25 cellular contexts compared by ENCODE assay signal in the genomic region with DNA sequence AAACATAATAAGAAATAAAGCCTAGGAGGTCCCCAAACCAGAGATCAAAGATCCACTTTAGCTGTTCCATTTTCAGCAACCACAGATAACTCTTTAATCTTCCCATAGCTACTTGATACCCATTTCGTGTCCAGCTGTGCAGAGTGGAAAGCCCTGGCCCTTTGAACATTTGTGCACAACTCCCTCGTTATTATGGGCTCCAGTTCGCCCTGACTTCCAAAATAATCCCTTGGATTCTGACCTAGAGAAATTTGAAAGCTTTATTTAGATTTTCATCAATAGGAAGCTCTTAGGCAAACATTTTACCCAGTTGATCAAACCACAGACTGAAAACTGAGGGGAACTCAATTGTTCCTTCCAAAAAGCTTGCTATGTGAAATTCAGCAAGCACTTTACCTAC. TPM values are rescaled to one million over a fixed set of nuclear protein-coding genes. Genes with fewer than 3 reads are reported as not detected.
A peak's percentile ranks its signal among the peaks of the same experiment; 100 is the strongest.
DNase-seq lines count a peak whose midpoint lies in the region; ATAC-seq, FAIRE-seq and TF ChIP-seq lines count a peak whose summit lies in the region.
"Had no signal": no experiment of that assay in that cellular context is flagged by ENCODE, and none has a peak within 500 bp of the region (broad histone marks: within the 10 kb centered on the region; RNA-seq: fewer than 3 reads in every experiment).

No MANE protein-coding gene starts in this region.

- H3K4me1 ChIP-seq in K562 (replicated peaks in 1 of 2; ENCODE audit: control insufficient read depth in 2 of 2, insufficient read depth in 2 of 2, low read length in 2 of 2) (no peaks in the 10 kb centered on the region), gastrocnemius medialis (peaks cover 23 to 40% of the 10 kb centered on the region in 2 donors), esophagus squamous epithelium (no peaks in the 10 kb centered on the region)

- ATAC-seq in K562 (no peak), gastrocnemius medialis (no peak), HG03342 (IDR thresholded peaks at IDR 0.05; ENCODE audit: unreplicated experiment) (no peak), GM19455 (IDR thresholded peaks at IDR 0.05; ENCODE audit: unreplicated experiment) (no peak)
- ATAC-seq: GM12878, SK-N-SH treated with all-trans-retinoic acid at 6 μM for 48 hours had no signal

- no peaks in the 10 kb centered on the region for H3K9me3 ChIP-seq in K562 (replicated peaks; ENCODE audit: control insufficient read depth, insufficient read depth, low read depth, low read length)
- no peaks in the 10 kb centered on the region for H3K9me3 ChIP-seq in gastrocnemius medialis
- H3K9me3 ChIP-seq in esophagus squamous epithelium: no peaks in the 10 kb centered on the region

- no peak for TF ChIP-seq POLR2A in K562 (conservative IDR thresholded peaks at IDR 0.05)
- peak in 1 of 2 donors; percentile 27 for TF ChIP-seq POLR2A in gastrocnemius medialis (IDR thresholded peaks at IDR 0.05)
- no peak for TF ChIP-seq POLR2A in esophagus squamous epithelium (IDR thresholded peaks at IDR 0.05)

- H3K27ac ChIP-seq in K562 (ENCODE audit: extremely low read depth, low read depth, low read length) (no peak overlapping the region), layer of hippocampus (ENCODE audit: low read depth, low read length) (peak overlapping the region; percentile 42), gastrocnemius medialis (peak overlapping the region; percentile 87 to 97 (median 90)), esophagus squamous epithelium (no peak overlapping the region)

- H3K9me1 ChIP-seq in K562 (ENCODE audit: control insufficient read depth, insufficient read depth, low read length): no peaks in the 10 kb centered on the region

- H3K9ac ChIP-seq in K562 (ENCODE audit: insufficient read depth in 1 of 2, low read depth in 2 of 2, low read length in 2 of 2): no peak overlapping the region

- DNase-seq in K562 (ENCODE audit: extremely low read depth in 1 of 4, low spot score in 3 of 4) (no peak), gastrocnemius medialis (no peak), esophagus squamous epithelium (lab: John Stamatoyannopoulos, UW) (no peak)
- DNase-seq in effector CD4-positive, alpha-beta T cell: no peak
- DNase-seq: C1 segment of cervical spinal cord; CD4-positive, alpha-beta memory T cell; COR-L47; DMS53; GDM1; Karpas-422; NCI-H1092; NCI-H1417 treated with DMSO at 0.1 percent for 48 hours; NCI-H187; NCI-H2081 treated with DMSO at 0.1 percent for 48 hours; NCI-H2171 treated with DMSO at 0.1 percent for 48 hours; NCI-H345; NCI-H510A treated with DMSO at 0.1 percent for 48 hours had no signal

- no TSS peak for BruUV-seq in K562 (replicated peaks; lab: Mats Ljungman, UMichigan)

- TF ChIP-seq CTCF in K562 (IDR thresholded peaks at IDR 0.05 in 2 of 3, conservative IDR thresholded peaks at IDR 0.05 in 1 of 3; ENCODE audit: insufficient read depth in 2 of 3, low read depth in 1 of 3, low read length in 3 of 3): no peak
- TF ChIP-seq CTCF in gastrocnemius medialis (IDR thresholded peaks at IDR 0.05 in 4 of 5, conservative IDR thresholded peaks at IDR 0.05 in 1 of 5): no peak
- no peak for TF ChIP-seq CTCF in esophagus squamous epithelium (IDR thresholded peaks at IDR 0.05)

- no peak overlapping the region for H2AFZ ChIP-seq in K562 (ENCODE audit: low read depth, low read length)

- no peak overlapping the region for H3K4me2 ChIP-seq in K562 (ENCODE audit: insufficient read depth, low read length)

- no peak for FAIRE-seq in K562 (lab: Jason Lieb, UNC)
- FAIRE-seq: GM12878, H54 had no signal

- H4K20me1 ChIP-seq in K562 (replicated peaks; ENCODE audit: control insufficient read depth, insufficient read depth, low read length): no peaks in the 10 kb centered on the region

- H3K4me3 ChIP-seq in K562: no peak overlapping the region
- peak overlapping the region; percentile 48 to 68 (median 54) for H3K4me3 ChIP-seq in gastrocnemius medialis
- no peak overlapping the region for H3K4me3 ChIP-seq in esophagus squamous epithelium
- H3K4me3 ChIP-seq: GM12878 had no signal

- WGBS in K562 (ENCODE audit: insufficient coverage, low coverage, missing lambda C conversion rate): 2% methylated on average over 3 of the region's 3 CpGs
- 74 to 77% methylated on average over 3 of the region's 3 CpGs for WGBS in esophagus squamous epithelium, 2 donors

- H3K79me2 ChIP-seq in K562 (ENCODE audit: control insufficient read depth, insufficient read depth, low read length): no peaks in the 10 kb centered on the region

- CTCF ChIA-PET in K562 (lab: Yijun Ruan, JAX; ENCODE audit: low intra/inter-chr PET ratio): no interaction called here

- H3K27me3 ChIP-seq in K562 (ENCODE audit: control insufficient read depth in 2 of 2, insufficient read depth in 2 of 2, low read length in 2 of 2) (peaks cover 2 to 7% of the 10 kb centered on the region in 2 experiments; a peak in 4 of 5 replicates), layer of hippocampus (ENCODE audit: control insufficient read depth, insufficient read depth, low read length) (no peaks in the 10 kb centered on the region), gastrocnemius medialis (no peaks in the 10 kb centered on the region), esophagus squamous epithelium (no peaks in the 10 kb centered on the region)

- in situ Hi-C loops in K562 (cut with MboI): no loop called here
- in situ Hi-C loops in gastrocnemius medialis (cut with MboI; ENCODE audit: low sequenced_read_pairs in 4 of 4): no loop called here

- POLR2A ChIA-PET in K562 (lab: Yijun Ruan, JAX): interaction anchor here (2.4 kb wide), 1 partner anchor 11 kb away, joined by 7 read pairs; no protein-coding TSS in a partner anchor

- TF ChIP-seq EP300 in K562 (IDR thresholded peaks at IDR 0.05; ENCODE audit: low read length): no peak

- TF ChIP-seq RAD21 in K562 (CRISPR knock-in tag; conservative IDR thresholded peaks at IDR 0.05 in 1 of 2, IDR thresholded peaks at IDR 0.05 in 1 of 2): no peak

- intact Hi-C loops in K562 (cut with micrococcal nuclease): no loop called here
- intact Hi-C loops in gastrocnemius medialis (cut with DNase I; ENCODE audit: low total_unique reads): no loop called here
- intact Hi-C loops in esophagus squamous epithelium (cut with DNase I): no loop called here

- H3K36me3 ChIP-seq in K562 (ENCODE audit: control insufficient read depth, insufficient read depth, low read length) (no peaks in the 10 kb centered on the region), gastrocnemius medialis (peaks cover 0 to 20% of the 10 kb centered on the region in 2 donors), esophagus squamous epithelium (no peaks in the 10 kb centered on the region)

TF ChIP-seq in K562, 482 proteins besides CTCF, POLR2A, EP300 and RAD21:
- TF ChIP-seq ETS2 (tag; IDR thresholded peaks at IDR 0.05; ENCODE audit: borderline replicate concordance, poor library complexity, severe bottlenecking) (no peak), CBX8 (IDR thresholded peaks at IDR 0.05; ENCODE audit: borderline replicate concordance, extremely low read depth, low read depth, low read length, poor library complexity, severe bottlenecking) (peak; percentile 71)

RNA-seq across cellular contexts. Expression of a gene that starts 4.8 kb away (rescaled TPM):
- total RNA-seq in K562 (2011; cell fraction: chromatin; rRNA removed; ENCODE audit: low replicate concordance): not detected in 2 replicates
- not detected in 2 replicates for total RNA-seq in K562 (2011; cell fraction: nucleolus; rRNA removed)
- not detected in 2 replicates for total RNA-seq in K562 (2011; cell fraction: nucleoplasm; rRNA removed)
- total RNA-seq in K562 (2014; rRNA removed) (not detected in 2 replicates), K562 (2014; rRNA removed; fragmentation: Illumina TruSeq; extraction: Trizol) (not detected in 2 replicates), K562 (2015; rRNA removed; fragmentation: Illumina TruSeq; extraction: Trizol) (not detected in 2 replicates), K562 (2021) (not detected in 2 replicates), gastrocnemius medialis (100 to 1,000 TPM in 3 of 4 donors, 10 to 100 TPM in 1; 99.0 to 801 (median 294) TPM), esophagus squamous epithelium (1 to 10 TPM in 1 of 4 donors, under 1 TPM in 1, not detected in 2; 0.92 to 4.8 TPM)
- polyA plus RNA-seq in K562 (2011; rRNA removed) (not detected in 2 replicates), K562 (2014; fragmentation: Illumina TruSeq; extraction: Trizol) (not detected in 2 replicates), K562 (2014; fragmentation: Nextera tagmentation; extraction: Ambion mirVana) (under 1 TPM; 0.24 to 0.38 TPM), K562 (2014; rRNA removed) (not detected in 2 replicates)
- polyA plus RNA-seq in K562 (2011; cell fraction: cytosol; rRNA removed): not detected in 2 replicates
- not detected in 2 replicates for polyA plus RNA-seq in K562 (2011; cell fraction: nucleus; rRNA removed)
- 0.12 and 0.75 TPM in 2 replicates for polyA plus RNA-seq in K562 (2012)
- polyA minus RNA-seq in K562 (2011; rRNA and poly(A)+ RNA removed): not detected in 2 replicates
- not detected in 2 replicates for polyA minus RNA-seq in K562 (2011; cell fraction: cytosol; rRNA and poly(A)+ RNA removed)
- polyA minus RNA-seq in K562 (2011; cell fraction: nucleus; rRNA and poly(A)+ RNA removed): not detected in 2 replicates
- total RNA-seq: A673; CD4-positive, alpha-beta memory T cell; GM12878; HT-29 had no signal

RNA-seq across cellular contexts. Expression of a gene that starts 16.8 kb away (rescaled TPM):
- 0.53 TPM in 1 of 2 replicates, not detected in the other for total RNA-seq in K562 (2011; cell fraction: chromatin; rRNA removed; ENCODE audit: low replicate concordance)
- 0.50 TPM in 1 of 2 replicates, not detected in the other for total RNA-seq in K562 (2011; cell fraction: nucleolus; rRNA removed)
- total RNA-seq in K562 (2011; cell fraction: nucleoplasm; rRNA removed): 0.92 TPM in 1 of 2 replicates, not detected in the other
- total RNA-seq in K562 (2014; rRNA removed) (0.29 TPM in 1 of 2 replicates, not detected in the other), K562 (2014; rRNA removed; fragmentation: Illumina TruSeq; extraction: Trizol) (not detected in 2 replicates), K562 (2015; rRNA removed; fragmentation: Illumina TruSeq; extraction: Trizol) (0.25 TPM in 1 of 2 replicates, not detected in the other), K562 (2021) (not detected in 2 replicates), gastrocnemius medialis (1 to 10 TPM in 1 of 4 donors, under 1 TPM in 2, not detected in 1; 0.70 to 4.8 (median 0.94) TPM), esophagus squamous epithelium (not detected)
- polyA plus RNA-seq in K562 (2011; rRNA removed) (0.05 and 0.11 TPM in 2 replicates), K562 (2014; fragmentation: Illumina TruSeq; extraction: Trizol) (not detected in 2 replicates), K562 (2014; fragmentation: Nextera tagmentation; extraction: Ambion mirVana) (under 1 TPM; 0.08 to 0.11 TPM), K562 (2014; rRNA removed) (not detected in 2 replicates)
- polyA plus RNA-seq in K562 (2011; cell fraction: cytosol; rRNA removed): 0.21 TPM in 1 of 2 replicates, not detected in the other
- not detected in 2 replicates for polyA plus RNA-seq in K562 (2011; cell fraction: nucleus; rRNA removed)
- 0.08 and 0.26 TPM in 2 replicates for polyA plus RNA-seq in K562 (2012)
- polyA minus RNA-seq in K562 (2011; rRNA and poly(A)+ RNA removed): not detected in 2 replicates
- not detected in 2 replicates for polyA minus RNA-seq in K562 (2011; cell fraction: cytosol; rRNA and poly(A)+ RNA removed)
- 0.89 TPM in 1 of 2 replicates, not detected in the other for polyA minus RNA-seq in K562 (2011; cell fraction: nucleus; rRNA and poly(A)+ RNA removed)
- total RNA-seq: A673; CD4-positive, alpha-beta memory T cell; HT-29 had no signal

Comparison
In these comparisons a context has a peak if more than half of its experiments do, and no peak if none do; other contexts are left out.
1. H3K27ac ChIP-seq: peak in layer of hippocampus (single experiment) and gastrocnemius medialis (4 of 4); none in K562 (single experiment) and esophagus squamous epithelium (0 of 4).
2. H3K4me3 ChIP-seq: peak in gastrocnemius medialis (4 of 4); none in K562 (single experiment) and esophagus squamous epithelium (0 of 4).
3. RNA of a gene that starts 4.8 kb away (total RNA-seq): 99.0 to 801 TPM in gastrocnemius medialis; 0.92 to 4.8 TPM in esophagus squamous epithelium and not detected in K562; every median in the first group is over 10 times any median in the second.